Comparison of ENCODE assay signal across 1 cellular context in genomic region chr16:89422905-89423630, GRCh38.
TF ChIP-seq lines count a peak whose summit lies in the region.

No MANE protein-coding gene starts in this region.

TF ChIP-seq in HepG2, 621 proteins besides CTCF, POLR2A, EP300 and RAD21 (continued from another document and continues in another):
- TF ChIP-seq MTERF4 (CRISPR knock-in tag; IDR thresholded peaks at IDR 0.05) (peak; percentile 44; the same call in 1 of the 2 replicates), THAP8 (CRISPR knock-in tag; IDR thresholded peaks at IDR 0.05; ENCODE audit: borderline replicate concordance) (no peak), TERF1 (CRISPR knock-in tag; IDR thresholded peaks at IDR 0.05) (no peak), RFX5 (IDR thresholded peaks at IDR 0.05; ENCODE audit: low read depth, low read length) (no peak), ZNF512 (CRISPR knock-in tag; IDR thresholded peaks at IDR 0.05) (no peak), KLF6 (CRISPR knock-in tag; IDR thresholded peaks at IDR 0.05) (no peak), ZNF317 (CRISPR knock-in tag; IDR thresholded peaks at IDR 0.05) (peak; percentile 70; the same call in 1 of the 2 replicates), RBM39 (IDR thresholded peaks at IDR 0.05; ENCODE audit: low read depth, low read length, poor library complexity, severe bottlenecking) (no peak), ZMAT3 (CRISPR knock-in tag; conservative IDR thresholded peaks at IDR 0.05) (no peak), YEATS4 (CRISPR knock-in tag; IDR thresholded peaks at IDR 0.05; ENCODE audit: borderline replicate concordance) (no peak), IRF1 (CRISPR knock-in tag; IDR thresholded peaks at IDR 0.05; ENCODE audit: low read depth) (no peak), KLF16 (CRISPR knock-in tag; IDR thresholded peaks at IDR 0.05) (no peak), NBN (conservative IDR thresholded peaks at IDR 0.05) (no peak), NFYC (CRISPR knock-in tag; IDR thresholded peaks at IDR 0.05) (no peak), ZUFSP (CRISPR knock-in tag; IDR thresholded peaks at IDR 0.05; ENCODE audit: borderline replicate concordance) (no peak), ZNF558 (CRISPR knock-in tag; IDR thresholded peaks at IDR 0.05; ENCODE audit: borderline replicate concordance) (no peak), ZNF431 (CRISPR knock-in tag; IDR thresholded peaks at IDR 0.05; ENCODE audit: borderline replicate concordance, low read depth) (no peak), PCBP1 (IDR thresholded peaks at IDR 0.05; ENCODE audit: borderline replicate concordance, low read depth, low read length) (no peak), IKZF4 (CRISPR knock-in tag; IDR thresholded peaks at IDR 0.05; ENCODE audit: borderline replicate concordance, low read depth, not compliant biosample characterization) (no peak), PAXIP1 (CRISPR knock-in tag; conservative IDR thresholded peaks at IDR 0.05) (peak; percentile 74), RERE (CRISPR knock-in tag; IDR thresholded peaks at IDR 0.05; ENCODE audit: low read depth) (0 out of 2 replicates have a peak, but pooled peaks have one; percentile 25), MBD4 (IDR thresholded peaks at IDR 0.05; ENCODE audit: borderline replicate concordance, low read length) (no peak), ZBTB33 (CRISPR knock-in tag; IDR thresholded peaks at IDR 0.05) (peak; percentile 51; the same call in 1 of the 2 replicates), ZNF33A (CRISPR knock-in tag; IDR thresholded peaks at IDR 0.05; ENCODE audit: borderline replicate concordance) (no peak), PAX8 (CRISPR knock-in tag; IDR thresholded peaks at IDR 0.05; ENCODE audit: borderline replicate concordance) (no peak), ZBTB21 (CRISPR knock-in tag; IDR thresholded peaks at IDR 0.05) (no peak), RNF2 (conservative IDR thresholded peaks at IDR 0.05; ENCODE audit: low read depth) (no peak), KDM2A (CRISPR knock-in tag; IDR thresholded peaks at IDR 0.05; ENCODE audit: borderline replicate concordance, low read depth) (no peak), CENPBD1 (CRISPR knock-in tag; IDR thresholded peaks at IDR 0.05; ENCODE audit: borderline replicate concordance, low read depth) (no peak), IKZF5 (CRISPR knock-in tag; IDR thresholded peaks at IDR 0.05) (no peak), ZNF772 (CRISPR knock-in tag; IDR thresholded peaks at IDR 0.05) (no peak), SMARCE1 (IDR thresholded peaks at IDR 0.05; ENCODE audit: borderline replicate concordance) (no peak), PAWR (CRISPR knock-in tag; IDR thresholded peaks at IDR 0.05; ENCODE audit: borderline replicate concordance) (no peak), NONO (IDR thresholded peaks at IDR 0.05) (no peak), NONO (CRISPR knock-in tag; conservative IDR thresholded peaks at IDR 0.05) (0 out of 2 replicates have a peak, but pooled peaks have one; percentile 49)
